In genomic region chr16:3065742-3066439, GRCh38 we compare ENCODE assay signal across 1 cellular context.
TF ChIP-seq lines count a peak whose summit lies in the region.

No MANE protein-coding gene starts in this region.

TF ChIP-seq in SK-N-SH treated with all-trans-retinoic acid at 6 μM for 48 hours, 23 proteins besides CTCF, POLR2A, EP300 and RAD21 (continued from another document):
- TF ChIP-seq POU6F1 (CRISPR knock-in tag; IDR thresholded peaks at IDR 0.05; ENCODE audit: borderline replicate concordance, low read depth) (no peak), GLIS3 (CRISPR knock-in tag; IDR thresholded peaks at IDR 0.05) (no peak), PPARA (CRISPR knock-in tag; IDR thresholded peaks at IDR 0.05; ENCODE audit: borderline replicate concordance) (no peak), TCF4 (CRISPR knock-in tag; IDR thresholded peaks at IDR 0.05; ENCODE audit: borderline replicate concordance) (no peak), PATZ1 (CRISPR knock-in tag; IDR thresholded peaks at IDR 0.05; ENCODE audit: borderline replicate concordance) (no peak), CREB5 (CRISPR knock-in tag; IDR thresholded peaks at IDR 0.05; ENCODE audit: low read depth) (no peak), OSR1 (CRISPR knock-in tag; IDR thresholded peaks at IDR 0.05) (no peak)
